In genomic region chr10:67788028-67788886, GRCh38 we compare ENCODE assay signal across 7 cellular contexts.
DNase-seq lines count a peak whose midpoint lies in the region; ATAC-seq, FAIRE-seq and TF ChIP-seq lines count a peak whose summit lies in the region.

No MANE protein-coding gene starts in this region.

- DNase-seq in GM18507 (ENCODE audit: extremely low spot score, insufficient read length, low read depth) (peak; percentile 52), NCI-H774 (lab: John Stamatoyannopoulos, UW) (peak; percentile 52), fibroblast of pulmonary artery (ENCODE audit: low read depth) (peak; percentile 28), superior temporal gyrus (ENCODE audit: extremely low spot score) (no peak)
- DNase-seq in activated CD8-positive, alpha-beta memory T cell treated with anti-CD3 and anti-CD28 coated beads, Interleukin-2, amount 50 U/mL, for 24 hours (ENCODE audit: extremely low read depth): peak; percentile 57
- peak; percentile 53 to 77 for DNase-seq in stimulated activated CD4-positive, alpha-beta T cell treated with anti-CD3 and anti-CD28 coated beads, Interleukin-12 subunit alpha, Interleukin-12 subunit beta, amount 100 ng/mL, for 24 hours (ENCODE audit: low read depth in 2 of 2)

- peak; percentile 53 for TF ChIP-seq CTCF in fibroblast of pulmonary artery (IDR thresholded peaks at IDR 0.05; ENCODE audit: low read length, missing control alignments)

- peak; percentile 75 for ATAC-seq in HG02798 (IDR thresholded peaks at IDR 0.05; ENCODE audit: poor library complexity, unreplicated experiment)

- H3K4me3 ChIP-seq in fibroblast of pulmonary artery (replicated peaks; ENCODE audit: low read depth, low read length): no peak overlapping the region

- peak; percentile 84 for FAIRE-seq in GM18507 (lab: Jason Lieb, UNC)
